ENCODE assay signal across 1 cellular context in the genomic region with DNA sequence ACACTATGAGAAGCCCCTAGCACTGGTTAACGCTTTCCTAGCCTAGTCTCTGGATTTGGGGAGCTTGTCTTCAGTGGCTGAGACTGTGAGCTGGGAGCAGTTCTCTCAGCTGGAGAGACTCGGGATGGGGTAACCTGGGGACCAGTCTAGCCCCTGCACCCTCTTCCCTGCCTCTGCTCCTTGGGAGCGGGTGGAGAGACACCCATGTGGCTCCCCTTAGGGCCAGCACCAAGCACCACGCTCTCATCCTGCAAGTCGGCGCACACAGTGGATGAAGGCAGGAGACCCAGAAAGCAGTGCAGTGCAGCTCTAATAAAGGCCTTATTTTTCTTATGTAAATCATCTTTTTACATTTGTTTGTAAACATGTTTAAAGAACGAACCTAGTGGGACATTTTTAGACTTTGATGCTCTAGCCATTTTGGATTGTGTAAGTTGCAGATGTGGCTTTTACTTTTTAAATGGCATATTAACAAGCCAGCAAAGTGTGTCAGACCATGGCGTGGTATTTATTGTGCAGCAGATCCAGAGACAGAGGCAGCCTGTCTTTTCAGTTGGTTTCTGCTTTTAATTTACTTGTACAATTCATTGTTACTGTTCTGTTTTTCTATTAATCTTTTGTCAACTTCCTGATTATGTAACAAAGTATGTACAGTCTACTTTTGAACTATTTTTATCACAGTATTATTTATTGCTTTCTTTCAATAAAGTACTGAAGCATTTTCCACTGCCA.
TF ChIP-seq lines count a peak whose summit lies in the region.

No MANE protein-coding gene starts in this region.

TF ChIP-seq in WTC11, 78 proteins besides CTCF, POLR2A, EP300 and RAD21 (continued from another document):
- TF ChIP-seq, protein P1, sequence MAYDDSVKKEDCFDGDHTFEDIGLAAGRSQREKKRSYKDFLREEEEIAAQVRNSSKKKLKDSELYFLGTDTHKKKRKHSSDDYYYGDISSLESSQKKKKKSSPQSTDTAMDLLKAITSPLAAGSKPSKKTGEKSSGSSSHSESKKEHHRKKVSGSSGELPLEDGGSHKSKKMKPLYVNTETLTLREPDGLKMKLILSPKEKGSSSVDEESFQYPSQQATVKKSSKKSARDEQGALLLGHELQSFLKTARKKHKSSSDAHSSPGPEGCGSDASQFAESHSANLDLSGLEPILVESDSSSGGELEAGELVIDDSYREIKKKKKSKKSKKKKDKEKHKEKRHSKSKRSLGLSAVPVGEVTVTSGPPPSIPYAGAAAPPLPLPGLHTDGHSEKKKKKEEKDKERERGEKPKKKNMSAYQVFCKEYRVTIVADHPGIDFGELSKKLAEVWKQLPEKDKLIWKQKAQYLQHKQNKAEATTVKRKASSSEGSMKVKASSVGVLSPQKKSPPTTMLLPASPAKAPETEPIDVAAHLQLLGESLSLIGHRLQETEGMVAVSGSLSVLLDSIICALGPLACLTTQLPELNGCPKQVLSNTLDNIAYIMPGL (CRISPR knock-in tag; IDR thresholded peaks at IDR 0.05) = no peak
- TF ChIP-seq, protein P2, sequence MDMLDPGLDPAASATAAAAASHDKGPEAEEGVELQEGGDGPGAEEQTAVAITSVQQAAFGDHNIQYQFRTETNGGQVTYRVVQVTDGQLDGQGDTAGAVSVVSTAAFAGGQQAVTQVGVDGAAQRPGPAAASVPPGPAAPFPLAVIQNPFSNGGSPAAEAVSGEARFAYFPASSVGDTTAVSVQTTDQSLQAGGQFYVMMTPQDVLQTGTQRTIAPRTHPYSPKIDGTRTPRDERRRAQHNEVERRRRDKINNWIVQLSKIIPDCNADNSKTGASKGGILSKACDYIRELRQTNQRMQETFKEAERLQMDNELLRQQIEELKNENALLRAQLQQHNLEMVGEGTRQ (CRISPR knock-in tag; IDR thresholded peaks at IDR 0.05) = no peak
- TF ChIP-seq, protein P3, sequence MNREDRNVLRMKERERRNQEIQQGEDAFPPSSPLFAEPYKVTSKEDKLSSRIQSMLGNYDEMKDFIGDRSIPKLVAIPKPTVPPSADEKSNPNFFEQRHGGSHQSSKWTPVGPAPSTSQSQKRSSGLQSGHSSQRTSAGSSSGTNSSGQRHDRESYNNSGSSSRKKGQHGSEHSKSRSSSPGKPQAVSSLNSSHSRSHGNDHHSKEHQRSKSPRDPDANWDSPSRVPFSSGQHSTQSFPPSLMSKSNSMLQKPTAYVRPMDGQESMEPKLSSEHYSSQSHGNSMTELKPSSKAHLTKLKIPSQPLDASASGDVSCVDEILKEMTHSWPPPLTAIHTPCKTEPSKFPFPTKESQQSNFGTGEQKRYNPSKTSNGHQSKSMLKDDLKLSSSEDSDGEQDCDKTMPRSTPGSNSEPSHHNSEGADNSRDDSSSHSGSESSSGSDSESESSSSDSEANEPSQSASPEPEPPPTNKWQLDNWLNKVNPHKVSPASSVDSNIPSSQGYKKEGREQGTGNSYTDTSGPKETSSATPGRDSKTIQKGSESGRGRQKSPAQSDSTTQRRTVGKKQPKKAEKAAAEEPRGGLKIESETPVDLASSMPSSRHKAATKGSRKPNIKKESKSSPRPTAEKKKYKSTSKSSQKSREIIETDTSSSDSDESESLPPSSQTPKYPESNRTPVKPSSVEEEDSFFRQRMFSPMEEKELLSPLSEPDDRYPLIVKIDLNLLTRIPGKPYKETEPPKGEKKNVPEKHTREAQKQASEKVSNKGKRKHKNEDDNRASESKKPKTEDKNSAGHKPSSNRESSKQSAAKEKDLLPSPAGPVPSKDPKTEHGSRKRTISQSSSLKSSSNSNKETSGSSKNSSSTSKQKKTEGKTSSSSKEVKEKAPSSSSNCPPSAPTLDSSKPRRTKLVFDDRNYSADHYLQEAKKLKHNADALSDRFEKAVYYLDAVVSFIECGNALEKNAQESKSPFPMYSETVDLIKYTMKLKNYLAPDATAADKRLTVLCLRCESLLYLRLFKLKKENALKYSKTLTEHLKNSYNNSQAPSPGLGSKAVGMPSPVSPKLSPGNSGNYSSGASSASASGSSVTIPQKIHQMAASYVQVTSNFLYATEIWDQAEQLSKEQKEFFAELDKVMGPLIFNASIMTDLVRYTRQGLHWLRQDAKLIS (CRISPR knock-in tag; IDR thresholded peaks at IDR 0.05; ENCODE audit: borderline replicate concordance) = no peak
- TF ChIP-seq ZNF423 (CRISPR knock-in tag; IDR thresholded peaks at IDR 0.05) (no peak), ELF4 (CRISPR knock-in tag; IDR thresholded peaks at IDR 0.05; ENCODE audit: low read depth) (no peak), TEAD4 (CRISPR knock-in tag; IDR thresholded peaks at IDR 0.05) (no peak), RELA (CRISPR knock-in tag; IDR thresholded peaks at IDR 0.05; ENCODE audit: borderline replicate concordance) (no peak), SOX15 (CRISPR knock-in tag; IDR thresholded peaks at IDR 0.05) (no peak), SP1 (CRISPR knock-in tag; conservative IDR thresholded peaks at IDR 0.05) (no peak), ESRRA (CRISPR knock-in tag; IDR thresholded peaks at IDR 0.05; ENCODE audit: borderline replicate concordance) (no peak), EMX1 (CRISPR knock-in tag; IDR thresholded peaks at IDR 0.05) (no peak), ZNF232 (CRISPR knock-in tag; IDR thresholded peaks at IDR 0.05) (no peak), ZNF416 (CRISPR knock-in tag; IDR thresholded peaks at IDR 0.05) (no peak)
- TF ChIP-seq, protein P4, sequence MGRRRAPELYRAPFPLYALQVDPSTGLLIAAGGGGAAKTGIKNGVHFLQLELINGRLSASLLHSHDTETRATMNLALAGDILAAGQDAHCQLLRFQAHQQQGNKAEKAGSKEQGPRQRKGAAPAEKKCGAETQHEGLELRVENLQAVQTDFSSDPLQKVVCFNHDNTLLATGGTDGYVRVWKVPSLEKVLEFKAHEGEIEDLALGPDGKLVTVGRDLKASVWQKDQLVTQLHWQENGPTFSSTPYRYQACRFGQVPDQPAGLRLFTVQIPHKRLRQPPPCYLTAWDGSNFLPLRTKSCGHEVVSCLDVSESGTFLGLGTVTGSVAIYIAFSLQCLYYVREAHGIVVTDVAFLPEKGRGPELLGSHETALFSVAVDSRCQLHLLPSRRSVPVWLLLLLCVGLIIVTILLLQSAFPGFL (CRISPR knock-in tag; IDR thresholded peaks at IDR 0.05; ENCODE audit: borderline replicate concordance) = no peak
- TF ChIP-seq, protein P5, sequence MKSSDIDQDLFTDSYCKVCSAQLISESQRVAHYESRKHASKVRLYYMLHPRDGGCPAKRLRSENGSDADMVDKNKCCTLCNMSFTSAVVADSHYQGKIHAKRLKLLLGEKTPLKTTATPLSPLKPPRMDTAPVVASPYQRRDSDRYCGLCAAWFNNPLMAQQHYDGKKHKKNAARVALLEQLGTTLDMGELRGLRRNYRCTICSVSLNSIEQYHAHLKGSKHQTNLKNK (CRISPR knock-in tag; IDR thresholded peaks at IDR 0.05) = no peak
- TF ChIP-seq, protein P6, sequence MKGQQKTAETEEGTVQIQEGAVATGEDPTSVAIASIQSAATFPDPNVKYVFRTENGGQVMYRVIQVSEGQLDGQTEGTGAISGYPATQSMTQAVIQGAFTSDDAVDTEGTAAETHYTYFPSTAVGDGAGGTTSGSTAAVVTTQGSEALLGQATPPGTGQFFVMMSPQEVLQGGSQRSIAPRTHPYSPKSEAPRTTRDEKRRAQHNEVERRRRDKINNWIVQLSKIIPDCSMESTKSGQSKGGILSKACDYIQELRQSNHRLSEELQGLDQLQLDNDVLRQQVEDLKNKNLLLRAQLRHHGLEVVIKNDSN (CRISPR knock-in tag; IDR thresholded peaks at IDR 0.05) = no peak
- TF ChIP-seq, protein P7, sequence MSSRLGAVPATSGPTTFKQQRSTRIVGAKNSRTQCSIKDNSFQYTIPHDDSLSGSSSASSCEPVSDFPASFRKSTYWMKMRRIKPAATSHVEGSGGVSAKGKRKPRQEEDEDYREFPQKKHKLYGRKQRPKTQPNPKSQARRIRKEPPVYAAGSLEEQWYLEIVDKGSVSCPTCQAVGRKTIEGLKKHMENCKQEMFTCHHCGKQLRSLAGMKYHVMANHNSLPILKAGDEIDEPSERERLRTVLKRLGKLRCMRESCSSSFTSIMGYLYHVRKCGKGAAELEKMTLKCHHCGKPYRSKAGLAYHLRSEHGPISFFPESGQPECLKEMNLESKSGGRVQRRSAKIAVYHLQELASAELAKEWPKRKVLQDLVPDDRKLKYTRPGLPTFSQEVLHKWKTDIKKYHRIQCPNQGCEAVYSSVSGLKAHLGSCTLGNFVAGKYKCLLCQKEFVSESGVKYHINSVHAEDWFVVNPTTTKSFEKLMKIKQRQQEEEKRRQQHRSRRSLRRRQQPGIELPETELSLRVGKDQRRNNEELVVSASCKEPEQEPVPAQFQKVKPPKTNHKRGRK (CRISPR knock-in tag; IDR thresholded peaks at IDR 0.05; ENCODE audit: borderline replicate concordance) = no peak
- TF ChIP-seq, protein P8, sequence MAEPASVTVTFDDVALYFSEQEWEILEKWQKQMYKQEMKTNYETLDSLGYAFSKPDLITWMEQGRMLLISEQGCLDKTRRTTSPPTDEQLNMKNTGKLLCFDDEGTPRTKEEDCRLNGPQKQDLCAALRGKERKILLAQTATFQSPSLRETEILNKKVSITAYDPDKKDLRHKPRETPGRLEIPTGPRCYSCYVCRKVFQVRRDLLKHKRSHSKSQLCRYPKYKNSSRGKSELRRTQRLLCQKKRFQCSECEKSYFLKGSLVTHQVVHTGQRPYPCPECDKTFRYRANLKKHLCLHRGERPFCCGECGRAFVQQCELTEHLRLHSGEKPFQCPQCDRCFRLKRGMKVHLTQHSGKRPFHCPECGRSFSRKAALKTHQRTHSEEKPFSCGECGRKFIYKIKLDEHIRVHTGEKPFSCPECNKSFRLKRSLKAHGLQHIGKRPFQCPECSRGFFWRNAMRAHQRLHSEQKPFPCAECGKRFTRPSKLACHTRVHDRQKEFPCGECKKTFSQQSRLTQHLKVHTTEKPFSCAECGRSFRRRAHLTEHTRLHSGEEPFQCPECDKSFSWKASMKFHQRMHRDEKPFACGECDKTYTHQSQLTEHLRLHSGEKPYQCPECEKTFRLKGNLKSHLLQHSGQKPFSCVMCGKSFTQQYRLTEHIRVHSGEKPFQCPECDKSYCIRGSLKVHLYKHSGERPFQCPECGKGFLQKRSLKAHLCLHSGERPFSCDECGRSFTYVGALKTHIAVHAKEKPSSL (CRISPR knock-in tag; conservative IDR thresholded peaks at IDR 0.05) = no peak
TF ChIP-seq in WTC11: peak in this region for 0.
